Comparison of ENCODE assay signal across 18 cellular contexts in genomic region chr17:43860927-43861622, GRCh38. TPM values are rescaled to one million over a fixed set of nuclear protein-coding genes. Genes with fewer than 3 reads are reported as not detected.
A peak's percentile ranks its signal among the peaks of the same experiment; 100 is the strongest.
DNase-seq lines count a peak whose midpoint lies in the region; ATAC-seq, FAIRE-seq and TF ChIP-seq lines count a peak whose summit lies in the region.
"Had no signal": no experiment of that assay in that cellular context is flagged by ENCODE, and none has a peak within 500 bp of the region (broad histone marks: within the 10 kb centered on the region; RNA-seq: fewer than 3 reads in every experiment).

No MANE protein-coding gene starts in this region.

- H3K36me3 Mint-ChIP-seq in astrocyte (ENCODE audit: low read depth, unreplicated experiment): no peaks in the 10 kb centered on the region
- no peaks in the 10 kb centered on the region for H3K36me3 Mint-ChIP-seq in stimulated activated naive B cell treated with anti-CD40 and anti-IgM and Interleukin-4, amounts not matched to agents 10 μg/mL and 1 μg/mL and 100 μg/mL, for 72 hours
- H3K36me3 Mint-ChIP-seq: stimulated activated effector memory CD8-positive, alpha-beta T cell treated with anti-CD3 and anti-CD28 coated beads, Interleukin-12 subunit alpha, Interleukin-12 subunit beta, amount 100 ng/mL, for 72 hours had no signal

- no peak for TF ChIP-seq CTCF in astrocyte (IDR thresholded peaks at IDR 0.05; ENCODE audit: insufficient read depth, low read depth, low read length)

- peak; percentile 75 to 80 for ATAC-seq in right cardiac atrium
- ATAC-seq in stimulated activated naive B cell treated with anti-CD40 and anti-IgM and Interleukin-4, amounts not matched to agents 10 μg/mL and 1 μg/mL and 100 μg/mL, for 72 hours (replicated peaks): peak; percentile 44 to 64
- no peak for ATAC-seq in GM21528 (IDR thresholded peaks at IDR 0.05; ENCODE audit: low FRiP score, unreplicated experiment)
- ATAC-seq in GM18867 (IDR thresholded peaks at IDR 0.05; ENCODE audit: unreplicated experiment): no peak
- ATAC-seq: activated CD8-positive, alpha-beta T cell treated with anti-CD3 and anti-CD28 coated beads for 36 hours; stimulated activated effector memory CD8-positive, alpha-beta T cell treated with anti-CD3 and anti-CD28 coated beads, Interleukin-12 subunit alpha, Interleukin-12 subunit beta, amount 100 ng/mL, for 72 hours had no signal

- H4K20me1 ChIP-seq in astrocyte (ENCODE audit: insufficient read depth, low read length): no peaks in the 10 kb centered on the region

- no peak overlapping the region for H3K27ac Mint-ChIP-seq in astrocyte (ENCODE audit: unreplicated experiment)
- H3K27ac Mint-ChIP-seq in stimulated activated naive B cell treated with anti-CD40 and anti-IgM and Interleukin-4, amounts not matched to agents 10 μg/mL and 1 μg/mL and 100 μg/mL, for 72 hours: no peak overlapping the region
- H3K27ac Mint-ChIP-seq: activated CD8-positive, alpha-beta T cell treated with anti-CD3 and anti-CD28 coated beads for 36 hours; activated T-helper 1 cell treated with anti-CD3 and anti-CD28 coated beads, Interleukin-12 subunit alpha, Interleukin-12 subunit beta, Interleukin-2, Interleukin-4 antibody, amounts not matched to agents 30 ng/mL and 10 ng/mL and 1 ng/mL, durations not matched to agents 14 hours and 24 hours and 36 hours; stimulated activated effector memory CD8-positive, alpha-beta T cell treated with anti-CD3 and anti-CD28 coated beads, Interleukin-12 subunit alpha, Interleukin-12 subunit beta, amount 100 ng/mL, for 72 hours had no signal

- intact Hi-C loops in right cardiac atrium (cut with DNase I): no loop called here

- H3K9me3 Mint-ChIP-seq in astrocyte (ENCODE audit: unreplicated experiment): no peaks in the 10 kb centered on the region
- H3K9me3 Mint-ChIP-seq in stimulated activated naive B cell treated with anti-CD40 and anti-IgM and Interleukin-4, amounts not matched to agents 10 μg/mL and 1 μg/mL and 100 μg/mL, for 72 hours: no peaks in the 10 kb centered on the region
- H3K9me3 Mint-ChIP-seq: activated CD8-positive, alpha-beta T cell treated with anti-CD3 and anti-CD28 coated beads for 36 hours; activated T-helper 1 cell treated with anti-CD3 and anti-CD28 coated beads, Interleukin-12 subunit alpha, Interleukin-12 subunit beta, Interleukin-2, Interleukin-4 antibody, amounts not matched to agents 30 ng/mL and 10 ng/mL and 1 ng/mL, durations not matched to agents 14 hours and 24 hours and 36 hours; stimulated activated effector memory CD8-positive, alpha-beta T cell treated with anti-CD3 and anti-CD28 coated beads, Interleukin-12 subunit alpha, Interleukin-12 subunit beta, amount 100 ng/mL, for 72 hours had no signal

- FAIRE-seq in astrocyte (lab: Jason Lieb, UNC): no peak
- FAIRE-seq: GM18507 had no signal

- H3K4me3 Mint-ChIP-seq in astrocyte (ENCODE audit: unreplicated experiment): peak overlapping the region; percentile 40
- no peak overlapping the region for H3K4me3 Mint-ChIP-seq in stimulated activated naive B cell treated with anti-CD40 and anti-IgM and Interleukin-4, amounts not matched to agents 10 μg/mL and 1 μg/mL and 100 μg/mL, for 72 hours
- H3K4me3 Mint-ChIP-seq: activated CD8-positive, alpha-beta T cell treated with anti-CD3 and anti-CD28 coated beads for 36 hours; activated T-helper 1 cell treated with anti-CD3 and anti-CD28 coated beads, Interleukin-12 subunit alpha, Interleukin-12 subunit beta, Interleukin-2, Interleukin-4 antibody, amounts not matched to agents 30 ng/mL and 10 ng/mL and 1 ng/mL, durations not matched to agents 14 hours and 24 hours and 36 hours; stimulated activated effector memory CD8-positive, alpha-beta T cell treated with anti-CD3 and anti-CD28 coated beads, Interleukin-12 subunit alpha, Interleukin-12 subunit beta, amount 100 ng/mL, for 72 hours had no signal

- H3K27me3 Mint-ChIP-seq in astrocyte (ENCODE audit: low read depth, unreplicated experiment): peaks cover 57% of the 10 kb centered on the region
- H3K27me3 Mint-ChIP-seq in stimulated activated naive B cell treated with anti-CD40 and anti-IgM and Interleukin-4, amounts not matched to agents 10 μg/mL and 1 μg/mL and 100 μg/mL, for 72 hours: peaks cover 29 to 63% of the 10 kb centered on the region in 2 donors

- H3K9me3 ChIP-seq in astrocyte (ENCODE audit: insufficient read depth, low read depth, low read length) (no peaks in the 10 kb centered on the region), right cardiac atrium (ENCODE audit: control insufficient read depth, low read length) (no peaks in the 10 kb centered on the region)
- H3K9me3 ChIP-seq: neutrophil had no signal

- H3K27ac ChIP-seq in astrocyte (ENCODE audit: low read depth, low read length): no peak overlapping the region
- peak overlapping the region; percentile 90 for H3K27ac ChIP-seq in right cardiac atrium (ENCODE audit: low read length)
- H3K27ac ChIP-seq: neutrophil, skin epidermis had no signal

- H3K27me3 ChIP-seq in H7 (ENCODE audit: control insufficient read depth, insufficient read depth, low read length) (no peaks in the 10 kb centered on the region; the same call in 1 of the 2 replicates), astrocyte (ENCODE audit: insufficient read depth, low read length) (peaks cover 33% of the 10 kb centered on the region), right cardiac atrium (ENCODE audit: control insufficient read depth, insufficient read depth) (no peaks in the 10 kb centered on the region)

- no peaks in the 10 kb centered on the region for H3K4me1 ChIP-seq in astrocyte (ENCODE audit: insufficient read depth, low read length)
- peaks cover 24% of the 10 kb centered on the region for H3K4me1 ChIP-seq in right cardiac atrium (ENCODE audit: control insufficient read depth, insufficient read depth, low read length)

- no peak overlapping the region for H3K9ac ChIP-seq in astrocyte (ENCODE audit: low read length)

- H3K4me3 ChIP-seq in H7 (ENCODE audit: insufficient read depth, low read depth, low read length) (no peak overlapping the region), astrocyte (ENCODE audit: insufficient read depth, low read depth, low read length) (no peak overlapping the region), right cardiac atrium (ENCODE audit: low read length) (no peak overlapping the region)
- H3K4me3 ChIP-seq: skin epidermis had no signal

- H3K4me1 Mint-ChIP-seq in astrocyte (ENCODE audit: low read depth, unreplicated experiment): peaks cover 5% of the 10 kb centered on the region
- H3K4me1 Mint-ChIP-seq in stimulated activated naive B cell treated with anti-CD40 and anti-IgM and Interleukin-4, amounts not matched to agents 10 μg/mL and 1 μg/mL and 100 μg/mL, for 72 hours: peaks cover 0 to 5% of the 10 kb centered on the region in 2 donors
- H3K4me1 Mint-ChIP-seq: stimulated activated effector memory CD8-positive, alpha-beta T cell treated with anti-CD3 and anti-CD28 coated beads, Interleukin-12 subunit alpha, Interleukin-12 subunit beta, amount 100 ng/mL, for 72 hours had no signal

- DNase-seq in H7 (peak; percentile 42), astrocyte (ENCODE audit: low read depth) (no peak), right cardiac atrium (peak in 2 of 3 donors; percentile 59 to 87), 8988T (no peak), cortex of kidney (lab: John Stamatoyannopoulos, UW) (no peak)
- DNase-seq in stimulated activated naive B cell treated with anti-CD40 and anti-IgM and Interleukin-4, amounts not matched to agents 10 μg/mL and 1 μg/mL and 100 μg/mL, for 72 hours: no peak
- DNase-seq: activated CD8-positive, alpha-beta T cell treated with anti-CD3 and anti-CD28 coated beads for 36 hours; NCI-H2029 treated with DMSO at 0.1 percent for 48 hours; NCI-H526; SW 1271 had no signal

- no peak overlapping the region for H3K4me2 ChIP-seq in astrocyte (ENCODE audit: low read length)

- H2AFZ ChIP-seq in astrocyte (ENCODE audit: low read depth, low read length): no peak overlapping the region

- H3K36me3 ChIP-seq in H7 (replicated peaks; ENCODE audit: control insufficient read depth, insufficient read depth, low read length) (no peaks in the 10 kb centered on the region), astrocyte (ENCODE audit: insufficient read depth, low read length) (no peaks in the 10 kb centered on the region)
- H3K36me3 ChIP-seq: neutrophil had no signal

- 39% methylated on average over 9 of the region's 9 CpGs for WGBS in right cardiac atrium

- no peaks in the 10 kb centered on the region for H3K79me2 ChIP-seq in astrocyte (ENCODE audit: insufficient read depth, low read length)

RNA-seq across cellular contexts. Expression of gene CD300LG, which starts 14.1 kb away (rescaled TPM):
- total RNA-seq in H7 (2014; rRNA removed; shearing (Covaris generic)): not detected in 2 replicates
- total RNA-seq in astrocyte: not detected in 2 replicates
- total RNA-seq in right cardiac atrium: 10 to 100 TPM in 3 of 4 donors, 1 to 10 TPM in 1; 3.8 to 29.2 (median 10.9) TPM
- 20.8 TPM for polyA plus RNA-seq in right cardiac atrium
- total RNA-seq: activated CD8-positive, alpha-beta T cell treated with anti-CD3 and anti-CD28 coated beads for 36 hours; activated T-helper 1 cell treated with anti-CD3 and anti-CD28 coated beads, Interleukin-12 subunit alpha, Interleukin-12 subunit beta, Interleukin-2, Interleukin-4 antibody, amounts not matched to agents 30 ng/mL and 10 ng/mL and 1 ng/mL, durations not matched to agents 14 hours and 24 hours and 36 hours; glomerular endothelial cell had no signal

RNA-seq across cellular contexts. Expression of gene MPP3, which starts 28.1 kb away (rescaled TPM):
- 7.7 and 8.3 TPM in 2 replicates for total RNA-seq in H7 (2014; rRNA removed; shearing (Covaris generic))
- 5.9 and 6.5 TPM in 2 replicates for total RNA-seq in astrocyte
- 10 to 100 TPM; 42.1 to 77.4 (median 61.5) TPM for total RNA-seq in right cardiac atrium
- polyA plus RNA-seq in right cardiac atrium: 46.1 TPM

RNA-seq across cellular contexts. Expression of gene MPP2, which starts 46.3 kb away (rescaled TPM):
- 9.0 and 12.2 TPM in 2 replicates for total RNA-seq in H7 (2014; rRNA removed; shearing (Covaris generic))
- total RNA-seq in astrocyte (7.6 and 8.0 TPM in 2 replicates), right cardiac atrium (10 to 100 TPM in 3 of 4 donors, 1 to 10 TPM in 1; 8.7 to 20.7 (median 15.9) TPM)
- 8.8 TPM for polyA plus RNA-seq in right cardiac atrium

Comparison
In these comparisons a context has a peak if more than half of its experiments do, and no peak if none do; other contexts are left out.
1. DNase-seq: peak in H7 (single experiment) and right cardiac atrium (2 of 3); none in astrocyte (single experiment), stimulated activated naive B cell treated with anti-CD40 and anti-IgM and Interleukin-4, amounts not matched to agents 10 μg/mL and 1 μg/mL and 100 μg/mL, for 72 hours (single experiment), 8988T (single experiment) and cortex of kidney (single experiment).
2. ATAC-seq: peak in right cardiac atrium (2 of 2) and stimulated activated naive B cell treated with anti-CD40 and anti-IgM and Interleukin-4, amounts not matched to agents 10 μg/mL and 1 μg/mL and 100 μg/mL, for 72 hours (2 of 2); none in GM21528 (single experiment) and GM18867 (single experiment).